Comparison of ENCODE assay signal across 24 cellular contexts in genomic region chr12:59904874-59905521, GRCh38.
DNase-seq lines count a peak whose midpoint lies in the region; ATAC-seq and TF ChIP-seq lines count a peak whose summit lies in the region.
"Had no signal": no experiment of that assay in that cellular context is flagged by ENCODE, and none has a peak within 500 bp of the region (broad histone marks: within the 10 kb centered on the region; RNA-seq: fewer than 3 reads in every experiment).

No MANE protein-coding gene starts in this region.

- peak overlapping the region; percentile 70; the same call in 1 of the 2 replicates for H3K23ac ChIP-seq in IMR-90 (ENCODE audit: low read depth, low read length)

- peak overlapping the region; percentile 52; the same call in 1 of the 2 replicates for H2BK20ac ChIP-seq in IMR-90 (ENCODE audit: low read depth, low read length)

- H3K9me3 ChIP-seq in IMR-90 (ENCODE audit: control insufficient read depth, insufficient read depth, low read length) (peaks cover 2% of the 10 kb centered on the region; the same call in 1 of the 2 replicates), fibroblast of lung (ENCODE audit: control insufficient read depth, insufficient read depth, low read depth, low read length) (no peaks in the 10 kb centered on the region), colonic mucosa (no peaks in the 10 kb centered on the region)
- H3K9me3 ChIP-seq: gastroesophageal sphincter, tibial artery had no signal

- H2BK5ac ChIP-seq in IMR-90 (ENCODE audit: low read depth, low read length, poor library complexity, severe bottlenecking), result peak overlapping the region; percentile 51

- DNase-seq in left ventricle myocardium superior, result no peak
- no peak for DNase-seq in cardiac septum (ENCODE audit: low spot score)
- peak; percentile 74 for DNase-seq in IMR-90
- peak; percentile 30 to 81 for DNase-seq in fibroblast of lung (ENCODE audit: low read depth in 2 of 2)
- DNase-seq in LoVo (ENCODE audit: low spot score), result no peak
- DNase-seq in SIG-M5 (lab: John Stamatoyannopoulos, UW), result no peak
- no peak for DNase-seq in colonic mucosa
- DNase-seq: 8988T; activated CD4-positive, alpha-beta T cell treated with anti-CD3 and anti-CD28 coated beads, Interleukin-2, amount 50 U/mL, for 48 hours; activated CD4-positive, CD25-positive, alpha-beta regulatory T cell; activated CD8-positive, alpha-beta memory T cell treated with anti-CD3 and anti-CD28 coated beads, Interleukin-2, amount 50 U/mL, for 48 hours; activated effector memory CD4-positive, alpha-beta T cell treated with Interleukin-2 at 50 U/mL for 16 hours; dermis blood vessel endothelial cell; mammary epithelial cell; NCI-H187 treated with DMSO at 0.1 percent for 48 hours; NCI-H748 treated with DMSO at 0.1 percent for 48 hours; spleen; stimulated activated CD4-positive, alpha-beta T cell treated with anti-CD3 and anti-CD28 coated beads, Interleukin-4, amount 100 ng/mL, for 4 hours; stimulated activated naive CD8-positive, alpha-beta T cell treated with anti-CD3 and anti-CD28 coated beads, Interleukin-15, Interleukin-2, amounts not matched to agents 100 U/mL and 50 U/mL, for 24 hours; T1000; tibial artery had no signal

- peak overlapping the region; percentile 4; the same call in 1 of the 2 replicates for H4K91ac ChIP-seq in IMR-90 (ENCODE audit: insufficient read depth, low read depth, low read length)

- no TSS peak for BruUV-seq in IMR-90 (replicated peaks; lab: Mats Ljungman, UMichigan)

- H3K79me1 ChIP-seq in IMR-90 (ENCODE audit: low read depth in 1 of 2, low read length in 2 of 2), result no peaks in the 10 kb centered on the region

- no peak for TF ChIP-seq POLR2A in IMR-90 (IDR thresholded peaks at IDR 0.05; ENCODE audit: low read depth, low read length)

- peak overlapping the region; percentile 76; the same call in 1 of the 2 replicates for H3K18ac ChIP-seq in IMR-90 (ENCODE audit: low read depth, low read length)

- peak overlapping the region; percentile 53; the same call in 1 of the 2 replicates for H3K27ac ChIP-seq in IMR-90 (ENCODE audit: insufficient read depth, low read length)
- no peak overlapping the region for H3K27ac ChIP-seq in fibroblast of lung (ENCODE audit: insufficient read depth, low read length)
- H3K27ac ChIP-seq in colonic mucosa, result no peak overlapping the region
- H3K27ac ChIP-seq: gastroesophageal sphincter, KMS-11, spleen, tibial artery had no signal

- intact Hi-C loops in left ventricle myocardium superior (cut with micrococcal nuclease), result no loop called here
- intact Hi-C loops in cardiac septum (cut with DNase I), result no loop called here
- intact Hi-C loops in IMR-90 (cut with micrococcal nuclease), result loop anchor here (5.0 kb wide), 1 partner anchor 62 kb away; no protein-coding TSS in a partner anchor
- intact Hi-C loops in colonic mucosa (cut with DNase I), result no loop called here

- H3K27me3 ChIP-seq in IMR-90 (ENCODE audit: control insufficient read depth, insufficient read depth, low read length) (no peaks in the 10 kb centered on the region), fibroblast of lung (ENCODE audit: control insufficient read depth, insufficient read depth, low read length) (no peaks in the 10 kb centered on the region), colonic mucosa (no peaks in the 10 kb centered on the region)
- H3K27me3 ChIP-seq: gastroesophageal sphincter, spleen, tibial artery had no signal

- H3K4me2 ChIP-seq in IMR-90 (ENCODE audit: low read depth, low read length) (peak overlapping the region; percentile 67; the same call in 1 of the 2 replicates), fibroblast of lung (ENCODE audit: extremely low read depth, insufficient read depth, low read length) (no peak overlapping the region)
- H3K4me2 ChIP-seq: KMS-11 had no signal

- ATAC-seq in left ventricle myocardium superior (peak; percentile 40), IMR-90 (ENCODE audit: low read depth) (peak; percentile 74), GM18868 (IDR thresholded peaks at IDR 0.05; ENCODE audit: unreplicated experiment) (no peak)
- ATAC-seq: gastroesophageal sphincter; stimulated activated naive CD8-positive, alpha-beta T cell treated with anti-CD3 and anti-CD28 coated beads, Interleukin-15, Interleukin-2, amounts not matched to agents 100 U/mL and 50 U/mL, for 24 hours had no signal

- TF ChIP-seq CTCF in IMR-90 (conservative IDR thresholded peaks at IDR 0.05; ENCODE audit: low read depth, low read length) (no peak), fibroblast of lung (conservative IDR thresholded peaks at IDR 0.05 in 1 of 2, IDR thresholded peaks at IDR 0.05 in 1 of 2; ENCODE audit: low read depth in 1 of 2, low read length in 2 of 2) (no peak), colonic mucosa (IDR thresholded peaks at IDR 0.05) (no peak)

- H2AK9ac ChIP-seq in IMR-90 (replicated peaks; ENCODE audit: low read depth, low read length, poor library complexity), result no peak overlapping the region

- no peak overlapping the region for H3K9ac ChIP-seq in IMR-90 (ENCODE audit: low read depth, low read length)
- H3K9ac ChIP-seq in fibroblast of lung (ENCODE audit: insufficient read depth, low read length), result no peak overlapping the region
- no peak overlapping the region for H3K9ac ChIP-seq in colonic mucosa (ENCODE audit: low read depth in 2 of 2, low read length in 2 of 2)
- H3K9ac ChIP-seq: KMS-11 had no signal

- H3K9me1 ChIP-seq in IMR-90 (ENCODE audit: insufficient read depth, low read length), result no peaks in the 10 kb centered on the region

- no peaks in the 10 kb centered on the region for H3K79me2 ChIP-seq in fibroblast of lung (ENCODE audit: control insufficient read depth, insufficient read depth, low read length)

- H2BK120ac ChIP-seq in IMR-90 (ENCODE audit: low read depth, low read length), result peak overlapping the region; percentile 67

- H2AFZ ChIP-seq in IMR-90 (replicated peaks; ENCODE audit: low read length, poor library complexity), result no peak overlapping the region
- H2AFZ ChIP-seq in fibroblast of lung (ENCODE audit: low read length), result no peak overlapping the region

- H3K36me3 ChIP-seq in IMR-90 (ENCODE audit: control insufficient read depth, insufficient read depth, low read length) (no peaks in the 10 kb centered on the region), fibroblast of lung (ENCODE audit: control insufficient read depth, insufficient read depth, low read length) (no peaks in the 10 kb centered on the region), colonic mucosa (no peaks in the 10 kb centered on the region)
- H3K36me3 ChIP-seq: gastroesophageal sphincter, spleen, tibial artery had no signal

- peak overlapping the region in 1 of 2 experiments; percentile 49; a peak in 1 of 4 replicates for H4K8ac ChIP-seq in IMR-90 (ENCODE audit: low read depth in 2 of 2, low read length in 2 of 2)

- peak overlapping the region; percentile 57 for H3K14ac ChIP-seq in IMR-90 (replicated peaks; ENCODE audit: low read depth, low read length)

- H3K56ac ChIP-seq in IMR-90 (ENCODE audit: extremely low read depth, insufficient read depth, low read length), result 0 out of 2 replicates have a peak overlapping the region, but pooled peaks have one; percentile 19

- H2AK5ac ChIP-seq in IMR-90 (ENCODE audit: low read depth, low read length), result no peak overlapping the region

- H3K4ac ChIP-seq in IMR-90 (ENCODE audit: low read depth, low read length), result peak overlapping the region; percentile 66

- H3K4me3 ChIP-seq in IMR-90 (ENCODE audit: insufficient read depth, low read depth, low read length) (no peak overlapping the region), fibroblast of lung (replicated peaks in 1 of 4; ENCODE audit: control extremely low read depth in 1 of 4, insufficient read depth in 1 of 4, low read depth in 3 of 4, low read length in 4 of 4) (no peak overlapping the region), colonic mucosa (no peak overlapping the region)
- H3K4me3 ChIP-seq: gastroesophageal sphincter, spleen, tibial artery had no signal

- in situ Hi-C loops in IMR-90 (cut with MboI; ENCODE audit: low sequenced_read_pairs), result no loop called here

- no peak overlapping the region; the same call in 1 of the 2 replicates for H4K5ac ChIP-seq in IMR-90 (ENCODE audit: low read depth, low read length)

- dilution Hi-C loops in IMR-90 (cut with HindIII; ENCODE audit: low sequenced_read_pairs, unreplicated experiment), result no loop called here

- no CpG with 5 or more reads among the region's 3 CpGs for WGBS in IMR-90 (ENCODE audit: extremely low coverage in 2 of 2, insufficient read length in 1 of 2), 2 experiments

- H4K20me1 ChIP-seq in IMR-90 (ENCODE audit: insufficient read depth, low read length), result no peaks in the 10 kb centered on the region
- no peaks in the 10 kb centered on the region for H4K20me1 ChIP-seq in fibroblast of lung (ENCODE audit: control insufficient read depth, extremely low read depth, insufficient read depth, low read length)

- POLR2A ChIA-PET in IMR-90 (lab: Charles Lee; ENCODE audit: unreplicated experiment), result interaction anchor here (0.5 kb wide), 2 partner anchors 18 to 398 kb away, joined by 3 read pairs; no protein-coding TSS in a partner anchor

- peaks cover 5% of the 10 kb centered on the region for H3K4me1 ChIP-seq in IMR-90 (ENCODE audit: control insufficient read depth, insufficient read depth, low read length)
- H3K4me1 ChIP-seq in fibroblast of lung (ENCODE audit: control insufficient read depth, extremely low read depth, insufficient read depth, low read length), result no peaks in the 10 kb centered on the region
- H3K4me1 ChIP-seq in colonic mucosa, result no peaks in the 10 kb centered on the region
- H3K4me1 ChIP-seq: gastroesophageal sphincter, spleen, tibial artery had no signal

- no peak for TF ChIP-seq RAD21 in IMR-90 (IDR thresholded peaks at IDR 0.05; ENCODE audit: low read length)

- H2BK15ac ChIP-seq in IMR-90 (ENCODE audit: low read depth, low read length), result no peak overlapping the region

- CTCF ChIA-PET in IMR-90 (lab: Yijun Ruan, JAX), result interaction anchor here (1.5 kb wide), 1 partner anchor 14 kb away, joined by 6 read pairs; no protein-coding TSS in a partner anchor

TF ChIP-seq in IMR-90, 13 proteins besides CTCF, POLR2A, EP300 and RAD21:
- TF ChIP-seq CHD1 (IDR thresholded peaks at IDR 0.05; ENCODE audit: low read depth, low read length), result no peak
- TF ChIP-seq USF2 (IDR thresholded peaks at IDR 0.05; ENCODE audit: low read depth, low read length), result no peak
- TF ChIP-seq FOS (IDR thresholded peaks at IDR 0.05; ENCODE audit: low read depth, low read length), result no peak

Comparison
In these comparisons a context has a peak if more than half of its experiments do, and no peak if none do; other contexts are left out.
1. DNase-seq: peak in IMR-90 (single experiment) and fibroblast of lung (2 of 2); none in left ventricle myocardium superior (single experiment), cardiac septum (single experiment), LoVo (single experiment), SIG-M5 (single experiment) and colonic mucosa (single experiment).